Comparison of ENCODE assay signal across 8 cellular contexts in the genomic region with DNA sequence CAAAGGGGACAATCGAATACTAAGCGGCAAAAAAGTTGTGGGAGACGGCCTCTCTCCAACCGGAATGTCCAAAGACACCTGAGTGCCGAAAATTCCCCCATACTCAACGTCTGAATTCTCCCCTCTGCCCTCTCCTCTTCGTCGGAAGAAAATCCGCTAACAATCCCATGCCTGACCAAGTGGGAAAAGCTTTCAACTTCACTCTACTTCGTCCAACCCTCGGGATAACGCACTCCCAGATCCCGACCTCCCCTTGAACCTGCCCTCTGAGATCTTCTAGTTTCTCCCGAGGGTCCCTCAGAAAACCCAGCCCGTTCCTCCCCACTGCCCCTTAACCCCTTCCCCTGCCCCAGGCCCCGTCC. TPM values are rescaled to one million over a fixed set of nuclear protein-coding genes. Genes with fewer than 3 reads are reported as not detected.
DNase-seq lines count a peak whose midpoint lies in the region; ATAC-seq and TF ChIP-seq lines count a peak whose summit lies in the region.

No MANE protein-coding gene starts in this region.

- H3K9me3 ChIP-seq in iPS-18c (ENCODE audit: control insufficient read depth, insufficient read depth, low read length) (no peaks in the 10 kb centered on the region), smooth muscle cell (replicated peaks; ENCODE audit: low read depth) (no peaks in the 10 kb centered on the region)

- peaks cover 22% of the 10 kb centered on the region for H3K4me1 ChIP-seq in smooth muscle cell (ENCODE audit: low read depth)

- no peak for TF ChIP-seq CTCF in smooth muscle cell (IDR thresholded peaks at IDR 0.05; ENCODE audit: borderline replicate concordance, insufficient read depth, poor library complexity, severe bottlenecking)

- no peak for ATAC-seq in activated naive CD8-positive, alpha-beta T cell treated with anti-CD3 and anti-CD28 coated beads, Interleukin-2, amount 50 U/mL, for 24 hours

- peaks cover 51% of the 10 kb centered on the region for H3K79me2 ChIP-seq in smooth muscle cell (ENCODE audit: low read depth)

- peak overlapping the region; percentile 87 for H3K27ac Mint-ChIP-seq in activated CD4-positive, alpha-beta T cell treated with anti-CD3 and anti-CD28 coated beads, Interleukin-2, amount 10 ng/mL, durations not matched to agents 7 days and 5 days
- H3K27ac Mint-ChIP-seq in activated naive CD8-positive, alpha-beta T cell treated with anti-CD3 and anti-CD28 coated beads, Interleukin-2, amount 50 U/mL, for 24 hours = peak overlapping the region; percentile 82

- peaks cover 51% of the 10 kb centered on the region for H4K20me1 ChIP-seq in smooth muscle cell (ENCODE audit: low read depth)

- peak overlapping the region; percentile 76 for H3K9ac ChIP-seq in smooth muscle cell (ENCODE audit: low read depth)

- peak overlapping the region; percentile 70 for H2AFZ ChIP-seq in smooth muscle cell (ENCODE audit: low read depth)

- peaks cover 28% of the 10 kb centered on the region for H3F3A ChIP-seq in smooth muscle cell (ENCODE audit: low read depth)

- POLR2A ChIA-PET in activated CD4-positive, alpha-beta T cell treated with anti-CD3 and anti-CD28 coated beads, Interleukin-2, amount 10 ng/mL, durations not matched to agents 7 days and 5 days (lab: Charles Lee) = interaction anchor here (0.6 kb wide), 1 partner anchor 79 kb away, joined by 3 read pairs; no protein-coding TSS in a partner anchor

- H3K27me3 ChIP-seq in smooth muscle cell (ENCODE audit: low read depth) = no peaks in the 10 kb centered on the region

- H3K36me3 Mint-ChIP-seq in activated CD4-positive, alpha-beta T cell treated with anti-CD3 and anti-CD28 coated beads, Interleukin-2, amount 10 ng/mL, durations not matched to agents 7 days and 5 days (ENCODE audit: low read depth) = peaks cover 6% of the 10 kb centered on the region
- peaks cover 5% of the 10 kb centered on the region for H3K36me3 Mint-ChIP-seq in activated naive CD8-positive, alpha-beta T cell treated with anti-CD3 and anti-CD28 coated beads, Interleukin-2, amount 50 U/mL, for 24 hours (ENCODE audit: low read depth)

- H3K4me3 ChIP-seq in iPS-18c (ENCODE audit: insufficient read depth, low read depth, low read length) = peak overlapping the region; percentile 74
- H3K4me3 ChIP-seq in smooth muscle cell = peak overlapping the region; percentile 93

- under 1% methylated on average over 12 of the region's 16 CpGs for WGBS in smooth muscle cell (ENCODE audit: low lambda C conversion rate)

- no peaks in the 10 kb centered on the region for H3K27me3 Mint-ChIP-seq in activated CD4-positive, alpha-beta T cell treated with anti-CD3 and anti-CD28 coated beads, Interleukin-2, amount 10 ng/mL, durations not matched to agents 7 days and 5 days
- H3K27me3 Mint-ChIP-seq in activated naive CD8-positive, alpha-beta T cell treated with anti-CD3 and anti-CD28 coated beads, Interleukin-2, amount 50 U/mL, for 24 hours = no peaks in the 10 kb centered on the region

- H3K4me3 Mint-ChIP-seq in activated CD4-positive, alpha-beta T cell treated with anti-CD3 and anti-CD28 coated beads, Interleukin-2, amount 10 ng/mL, durations not matched to agents 7 days and 5 days = peak overlapping the region; percentile 92
- H3K4me3 Mint-ChIP-seq in activated naive CD8-positive, alpha-beta T cell treated with anti-CD3 and anti-CD28 coated beads, Interleukin-2, amount 50 U/mL, for 24 hours = peak overlapping the region; percentile 94

- peak overlapping the region; percentile 96 for H3K4me2 ChIP-seq in smooth muscle cell

- CTCF ChIA-PET in activated CD4-positive, alpha-beta T cell treated with anti-CD3 and anti-CD28 coated beads, Interleukin-2, amount 10 ng/mL, durations not matched to agents 7 days and 5 days (lab: Charles Lee) = no interaction called here

- no peaks in the 10 kb centered on the region for H3K9me3 Mint-ChIP-seq in activated CD4-positive, alpha-beta T cell treated with anti-CD3 and anti-CD28 coated beads, Interleukin-2, amount 10 ng/mL, durations not matched to agents 7 days and 5 days
- no peaks in the 10 kb centered on the region for H3K9me3 Mint-ChIP-seq in activated naive CD8-positive, alpha-beta T cell treated with anti-CD3 and anti-CD28 coated beads, Interleukin-2, amount 50 U/mL, for 24 hours

- peaks cover 52% of the 10 kb centered on the region for H3K4me1 Mint-ChIP-seq in activated CD4-positive, alpha-beta T cell treated with anti-CD3 and anti-CD28 coated beads, Interleukin-2, amount 10 ng/mL, durations not matched to agents 7 days and 5 days
- H3K4me1 Mint-ChIP-seq in activated naive CD8-positive, alpha-beta T cell treated with anti-CD3 and anti-CD28 coated beads, Interleukin-2, amount 50 U/mL, for 24 hours = peaks cover 44% of the 10 kb centered on the region

- DNase-seq in activated CD4-positive, alpha-beta T cell treated with anti-CD3 and anti-CD28 coated beads, Interleukin-2, amount 10 ng/mL, durations not matched to agents 7 days and 5 days = no peak
- no peak for DNase-seq in activated CD4-positive, alpha-beta T cell treated with anti-CD3 and anti-CD28 coated beads for 48 hours
- DNase-seq in activated naive CD8-positive, alpha-beta T cell treated with anti-CD3 and anti-CD28 coated beads, Interleukin-2, amount 50 U/mL, for 24 hours = no peak
- DNase-seq in smooth muscle cell (lab: John Stamatoyannopoulos, UW; ENCODE audit: unreplicated experiment) (no peak), COLO829 (ENCODE audit: low spot score) (no peak), NCI-H2081 (lab: John Stamatoyannopoulos, UW) (no peak)
- no peak for DNase-seq in stimulated activated CD4-positive, alpha-beta T cell treated with anti-CD3 and anti-CD28 coated beads, Interleukin-2, amount 100 ng/mL, for 48 hours

- H3K27ac ChIP-seq in smooth muscle cell (ENCODE audit: low read depth) = peak overlapping the region; percentile 10

- no peaks in the 10 kb centered on the region for H3K36me3 ChIP-seq in smooth muscle cell (ENCODE audit: low read depth)

RNA-seq across cellular contexts. Expression of gene AMFR, which starts 1.0 kb away (rescaled TPM):
- total RNA-seq in activated CD4-positive, alpha-beta T cell treated with anti-CD3 and anti-CD28 coated beads, Interleukin-2, amount 10 ng/mL, durations not matched to agents 7 days and 5 days = 10 to 100 TPM; 52.5 to 58.5 TPM
- 60.6 and 76.6 TPM in 2 replicates for total RNA-seq in smooth muscle cell
- polyA plus RNA-seq in smooth muscle cell = 45.2 and 49.1 TPM in 2 replicates

RNA-seq across cellular contexts. Expression of gene NUDT21, which starts 26.7 kb away (rescaled TPM):
- total RNA-seq in activated CD4-positive, alpha-beta T cell treated with anti-CD3 and anti-CD28 coated beads, Interleukin-2, amount 10 ng/mL, durations not matched to agents 7 days and 5 days = 100 to 1,000 TPM; 213 to 241 TPM
- 101 and 119 TPM in 2 replicates for total RNA-seq in smooth muscle cell
- 44.4 and 55.5 TPM in 2 replicates for polyA plus RNA-seq in smooth muscle cell

RNA-seq across cellular contexts. Expression of gene OGFOD1, which starts 27.0 kb away (rescaled TPM):
- 10 to 100 TPM; 43.8 to 44.2 TPM for total RNA-seq in activated CD4-positive, alpha-beta T cell treated with anti-CD3 and anti-CD28 coated beads, Interleukin-2, amount 10 ng/mL, durations not matched to agents 7 days and 5 days
- total RNA-seq in smooth muscle cell = 56.7 and 107 TPM in 2 replicates
- polyA plus RNA-seq in smooth muscle cell = 55.8 and 68.7 TPM in 2 replicates
